ENCODE assay signal across 13 cellular contexts in genomic region chr20:17227669-17228623, GRCh38. TPM values are rescaled to one million over a fixed set of nuclear protein-coding genes. Genes with fewer than 3 reads are reported as not detected.
DNase-seq lines count a peak whose midpoint lies in the region; ATAC-seq and TF ChIP-seq lines count a peak whose summit lies in the region.
"Had no signal": no experiment of that assay in that cellular context is flagged by ENCODE, and none has a peak within 500 bp of the region (broad histone marks: within the 10 kb centered on the region; RNA-seq: fewer than 3 reads in every experiment).

No MANE protein-coding gene starts in this region.

- TF ChIP-seq POLR2A in esophagus muscularis mucosa (IDR thresholded peaks at IDR 0.05; ENCODE audit: low read depth) (no peak), ovary (IDR thresholded peaks at IDR 0.05) (no peak)

- H3K27ac ChIP-seq in esophagus muscularis mucosa (replicated peaks in 1 of 4) (peak overlapping the region in 1 of 4 donors; percentile 7), ovary (no peak overlapping the region)

- WGBS in esophagus muscularis mucosa = 5% methylated on average over 32 of the region's 35 CpGs
- WGBS in ovary, 3 donors = 2 to 3% (median 2%) methylated on average over 35 of the region's 35 CpGs

- intact Hi-C loops in esophagus muscularis mucosa (cut with DNase I) (no loop called here), ovary (cut with DNase I) (no loop called here)

- in situ Hi-C loops in GM13976 (cut with MboI; ENCODE audit: low sequenced_read_pairs, unreplicated experiment) = no loop called here

- TF ChIP-seq CTCF in GM13976 (IDR thresholded peaks at IDR 0.05; ENCODE audit: borderline replicate concordance, control extremely low read depth, extremely low read depth, insufficient read depth, missing control alignments) (no peak), esophagus muscularis mucosa (IDR thresholded peaks at IDR 0.05) (no peak), ovary (IDR thresholded peaks at IDR 0.05) (no peak)

- H3K36me3 ChIP-seq in esophagus muscularis mucosa (no peaks in the 10 kb centered on the region), ovary (no peaks in the 10 kb centered on the region)

- no peak for ATAC-seq in HG02588 (IDR thresholded peaks at IDR 0.05; ENCODE audit: unreplicated experiment)
- ATAC-seq: activated T-cell treated with anti-CD3 and anti-CD28 coated beads, Interleukin-2, amount 50 U/mL, for 72 hours had no signal

- TF ChIP-seq EP300 in esophagus muscularis mucosa (IDR thresholded peaks at IDR 0.05) (no peak), ovary (IDR thresholded peaks at IDR 0.05) (no peak)

- H3K4me3 ChIP-seq in esophagus muscularis mucosa = peak overlapping the region; percentile 39 to 57 (median 42)
- peak overlapping the region; percentile 22 for H3K4me3 ChIP-seq in ovary
- H3K4me3 ChIP-seq: lung had no signal

- DNase-seq in GM13976 (ENCODE audit: low spot score) (peak; percentile 13), NCI-H2227 (lab: John Stamatoyannopoulos, UW; ENCODE audit: unreplicated experiment) (peak; percentile 52), esophagus muscularis mucosa (ENCODE audit: extremely low spot score) (no peak), ovary (peak; percentile 28 to 51 (median 40)), NCI-H526 treated with DMSO at 0.1 percent for 48 hours (lab: John Stamatoyannopoulos, UW) (no peak), mucosa of gallbladder (ENCODE audit: low spot score) (no peak), NOMO-1 treated with DMSO at 0.1 percent for 48 hours (lab: John Stamatoyannopoulos, UW; ENCODE audit: unreplicated experiment) (no peak)
- DNase-seq: activated T-cell treated with anti-CD3 and anti-CD28 coated beads, Interleukin-2, amount 50 U/mL, for 72 hours; DND-41; trophoblast cell had no signal

- H3K9me3 ChIP-seq in esophagus muscularis mucosa (no peaks in the 10 kb centered on the region), ovary (no peaks in the 10 kb centered on the region)

- H3K4me1 ChIP-seq in esophagus muscularis mucosa = peaks cover 7 to 26% (median 16%) of the 10 kb centered on the region in 4 donors
- peaks cover 7% of the 10 kb centered on the region for H3K4me1 ChIP-seq in ovary (ENCODE audit: insufficient read depth)

- H3K27me3 ChIP-seq in esophagus muscularis mucosa = peaks cover 0 to 77% (median 20%) of the 10 kb centered on the region in 4 donors
- H3K27me3 ChIP-seq in ovary = no peaks in the 10 kb centered on the region

RNA-seq across cellular contexts. Expression of gene PCSK2, which starts 1.1 kb away (rescaled TPM):
- total RNA-seq in esophagus muscularis mucosa = 10 to 100 TPM in 1 of 4 donors, 1 to 10 TPM in 3; 2.0 to 12.5 (median 7.2) TPM
- 10 to 100 TPM in 4 of 7 donors, 1 to 10 TPM in 3; 3.0 to 27.8 (median 11.1) TPM for total RNA-seq in ovary
- 1 to 10 TPM; 5.4 to 6.7 TPM for polyA plus RNA-seq in ovary
- 2.6 TPM for total RNA-seq in mucosa of gallbladder
- total RNA-seq: activated T-cell treated with anti-CD3 and anti-CD28 coated beads, Interleukin-2, amount 50 U/mL, for 72 hours; T-helper 2 cell treated with Interferon-gamma antibody and Interleukin-4, amounts not matched to agents 100 ng/mL and 5 ng/mL, for 36 hours had no signal

Comparison
In these comparisons a context has a peak if more than half of its experiments do, and no peak if none do; other contexts are left out.
1. DNase-seq: peak in GM13976 (single experiment), NCI-H2227 (single experiment) and ovary (5 of 5); none in esophagus muscularis mucosa (single experiment), NCI-H526 treated with DMSO at 0.1 percent for 48 hours (single experiment), mucosa of gallbladder (single experiment) and NOMO-1 treated with DMSO at 0.1 percent for 48 hours (single experiment).